Comparison of ENCODE assay signal across 21 cellular contexts in genomic region chrX:70481871-70482270, GRCh38. TPM values are rescaled to one million over a fixed set of nuclear protein-coding genes. Genes with fewer than 3 reads are reported as not detected.
DNase-seq lines count a peak whose midpoint lies in the region; ATAC-seq and TF ChIP-seq lines count a peak whose summit lies in the region.
"Had no signal": no experiment of that assay in that cellular context is flagged by ENCODE, and none has a peak within 500 bp of the region (broad histone marks: within the 10 kb centered on the region; RNA-seq: fewer than 3 reads in every experiment).

No MANE protein-coding gene starts in this region.

- H3K9me3 ChIP-seq in mesenchymal stem cell (ENCODE audit: control insufficient read depth, low read length), result no peaks in the 10 kb centered on the region
- H3K9me3 ChIP-seq: BE2C, spleen had no signal

- H2BK15ac ChIP-seq in mesenchymal stem cell (ENCODE audit: low read depth, poor library complexity, severe bottlenecking), result no peak overlapping the region

- H2BK5ac ChIP-seq in mesenchymal stem cell (ENCODE audit: low read depth, low read length, poor library complexity, severe bottlenecking), result no peak overlapping the region

- H3K4me1 Mint-ChIP-seq in endothelial cell (ENCODE audit: unreplicated experiment), result peaks cover 46% of the 10 kb centered on the region
- H3K4me1 Mint-ChIP-seq in stimulated activated naive CD8-positive, alpha-beta T cell treated with anti-CD3 and anti-CD28 coated beads, Interleukin-15, amount 100 ng/mL, for 72 hours, result no peaks in the 10 kb centered on the region
- H3K4me1 Mint-ChIP-seq: activated naive CD4-positive, alpha-beta T cell treated with anti-CD3 and anti-CD28 coated beads, Interleukin-2, amount 50 U/mL, for 24 hours had no signal

- TF ChIP-seq CTCF in endothelial cell (IDR thresholded peaks at IDR 0.05; ENCODE audit: unreplicated experiment), result no peak

- no peak overlapping the region for H2AK5ac ChIP-seq in mesenchymal stem cell (ENCODE audit: low read length, severe bottlenecking)

- ATAC-seq in stimulated activated naive CD8-positive, alpha-beta T cell treated with anti-CD3 and anti-CD28 coated beads, Interleukin-15, amount 100 ng/mL, for 72 hours, result no peak

- H3K27ac ChIP-seq in mesenchymal stem cell (ENCODE audit: low read length, poor library complexity, severe bottlenecking) (no peak overlapping the region), temporal lobe (ENCODE audit: low read depth, low read length) (peak overlapping the region; percentile 45), caudate nucleus (ENCODE audit: low read depth, low read length) (no peak overlapping the region)
- H3K27ac ChIP-seq: KMS-11, RWPE1 had no signal

- no peak overlapping the region for H3K14ac ChIP-seq in mesenchymal stem cell (ENCODE audit: low read length in 2 of 2)

- no peak overlapping the region for H3K4ac ChIP-seq in mesenchymal stem cell (ENCODE audit: low read depth in 1 of 2, low read length in 2 of 2)

- no peak overlapping the region for H3K9ac ChIP-seq in mesenchymal stem cell (ENCODE audit: low read length)
- H3K9ac ChIP-seq: KMS-11 had no signal

- no peak overlapping the region for H4K8ac ChIP-seq in mesenchymal stem cell (ENCODE audit: low read length)

- H3K23ac ChIP-seq in mesenchymal stem cell (ENCODE audit: low read length in 2 of 2), result no peak overlapping the region

- no peak overlapping the region for H3K18ac ChIP-seq in mesenchymal stem cell (ENCODE audit: low read depth in 1 of 2, low read length in 2 of 2)

- 58% methylated on average over 3 of the region's 5 CpGs for WGBS in mesenchymal stem cell

- H4K91ac ChIP-seq in mesenchymal stem cell (ENCODE audit: low read length), result no peak overlapping the region

- H3K4me3 Mint-ChIP-seq in endothelial cell (ENCODE audit: unreplicated experiment), result peak overlapping the region; percentile 53
- H3K4me3 Mint-ChIP-seq in stimulated activated naive CD8-positive, alpha-beta T cell treated with anti-CD3 and anti-CD28 coated beads, Interleukin-15, amount 100 ng/mL, for 72 hours, result no peak overlapping the region
- H3K4me3 Mint-ChIP-seq: activated naive CD4-positive, alpha-beta T cell treated with anti-CD3 and anti-CD28 coated beads, Interleukin-2, amount 50 U/mL, for 24 hours had no signal

- H3K27me3 ChIP-seq in mesenchymal stem cell (ENCODE audit: control insufficient read depth in 1 of 2, insufficient read depth in 1 of 2, low read length in 2 of 2), result peaks cover 0 to 57% of the 10 kb centered on the region in 2 experiments
- H3K27me3 ChIP-seq: BE2C, spleen had no signal

- H2BK12ac ChIP-seq in mesenchymal stem cell (ENCODE audit: low read length in 2 of 2), result no peak overlapping the region

- no peaks in the 10 kb centered on the region for H3K9me3 Mint-ChIP-seq in endothelial cell (ENCODE audit: unreplicated experiment)
- no peaks in the 10 kb centered on the region for H3K9me3 Mint-ChIP-seq in stimulated activated naive CD8-positive, alpha-beta T cell treated with anti-CD3 and anti-CD28 coated beads, Interleukin-15, amount 100 ng/mL, for 72 hours
- H3K9me3 Mint-ChIP-seq: activated naive CD4-positive, alpha-beta T cell treated with anti-CD3 and anti-CD28 coated beads, Interleukin-2, amount 50 U/mL, for 24 hours had no signal

- H2BK120ac ChIP-seq in mesenchymal stem cell (ENCODE audit: low read depth, low read length), result no peak overlapping the region

- DNase-seq in NCI-H82 (lab: John Stamatoyannopoulos, UW) (peak; percentile 70), endothelial cell (ENCODE audit: low spot score) (no peak), mesenchymal stem cell (peak; percentile 17), caudate nucleus (lab: John Stamatoyannopoulos, UW) (no peak), middle frontal gyrus (ENCODE audit: extremely low spot score, low spot score) (no peak)
- no peak for DNase-seq in stimulated activated naive CD8-positive, alpha-beta T cell treated with anti-CD3 and anti-CD28 coated beads, Interleukin-15, amount 100 ng/mL, for 72 hours
- DNase-seq: activated CD4-positive, alpha-beta T cell treated with anti-CD3 and anti-CD28 coated beads for 48 hours; BE2C; central memory CD4-positive, alpha-beta T cell; DMS79; effector memory CD4-positive, alpha-beta T cell; NCI-H1092 treated with DMSO at 0.1 percent for 48 hours; spleen; stimulated activated naive CD4-positive, alpha-beta T cell treated with Interleukin-2 at 50 U/mL for 16 hours; T-helper 1 cell had no signal

- H3K36me3 ChIP-seq in mesenchymal stem cell (ENCODE audit: control insufficient read depth in 1 of 2, insufficient read depth in 2 of 2, low read depth in 1 of 2, low read length in 2 of 2), result peaks cover 0 to 2% of the 10 kb centered on the region in 2 experiments
- H3K36me3 ChIP-seq: BE2C had no signal

- H3K79me1 ChIP-seq in mesenchymal stem cell (replicated peaks; ENCODE audit: low read length, poor library complexity, severe bottlenecking), result peaks cover 4% of the 10 kb centered on the region

- H3K27ac Mint-ChIP-seq in endothelial cell (ENCODE audit: unreplicated experiment), result peak overlapping the region; percentile 86
- H3K27ac Mint-ChIP-seq in stimulated activated naive CD8-positive, alpha-beta T cell treated with anti-CD3 and anti-CD28 coated beads, Interleukin-15, amount 100 ng/mL, for 72 hours, result peak overlapping the region in 1 of 2 donors; percentile 35
- H3K27ac Mint-ChIP-seq: activated naive CD4-positive, alpha-beta T cell treated with anti-CD3 and anti-CD28 coated beads, Interleukin-2, amount 50 U/mL, for 24 hours had no signal

- H2AFZ ChIP-seq in mesenchymal stem cell (ENCODE audit: low read depth, low read length), result no peak overlapping the region

- peaks cover 2% of the 10 kb centered on the region for H3K27me3 Mint-ChIP-seq in endothelial cell (ENCODE audit: unreplicated experiment)
- H3K27me3 Mint-ChIP-seq in stimulated activated naive CD8-positive, alpha-beta T cell treated with anti-CD3 and anti-CD28 coated beads, Interleukin-15, amount 100 ng/mL, for 72 hours, result no peaks in the 10 kb centered on the region
- H3K27me3 Mint-ChIP-seq: activated naive CD4-positive, alpha-beta T cell treated with anti-CD3 and anti-CD28 coated beads, Interleukin-2, amount 50 U/mL, for 24 hours had no signal

- H3K36me3 Mint-ChIP-seq in endothelial cell (ENCODE audit: low read depth, unreplicated experiment), result no peaks in the 10 kb centered on the region

- no peak overlapping the region for H3K4me3 ChIP-seq in mesenchymal stem cell (ENCODE audit: insufficient read depth in 1 of 2, low read depth in 1 of 2, low read length in 2 of 2)
- H3K4me3 ChIP-seq: spleen had no signal

- peaks cover 12% of the 10 kb centered on the region for H3K4me1 ChIP-seq in mesenchymal stem cell (ENCODE audit: control insufficient read depth, insufficient read depth, low read depth, low read length)
- H3K4me1 ChIP-seq: BE2C had no signal

- no peak overlapping the region for H3K4me2 ChIP-seq in mesenchymal stem cell (ENCODE audit: low read length, poor library complexity, severe bottlenecking)
- H3K4me2 ChIP-seq: KMS-11 had no signal

RNA-seq across cellular contexts. Expression of gene DLG3, which starts 37.2 kb away (rescaled TPM):
- total RNA-seq in endothelial cell (ENCODE audit: unreplicated experiment) (10.3 TPM), temporal lobe (84.8 TPM)
- 18.9 TPM for polyA plus RNA-seq in mesenchymal stem cell (2013, experiment 1 of 2)
- polyA plus RNA-seq in mesenchymal stem cell (2013, experiment 2 of 2), result 18.3 TPM

RNA-seq across cellular contexts. Expression of gene GDPD2, which starts 58.8 kb away (rescaled TPM):
- total RNA-seq in endothelial cell (ENCODE audit: unreplicated experiment) (0.13 TPM), temporal lobe (3.9 TPM)
- polyA plus RNA-seq in mesenchymal stem cell (2013, experiment 1 of 2), result not detected
- polyA plus RNA-seq in mesenchymal stem cell (2013, experiment 2 of 2), result not detected
- total RNA-seq: lung microvascular endothelial cell, osteoblast had no signal

Comparison
In these comparisons a context has a peak if more than half of its experiments do, and no peak if none do; other contexts are left out.
1. DNase-seq: peak in NCI-H82 (single experiment) and mesenchymal stem cell (single experiment); none in endothelial cell (single experiment), caudate nucleus (0 of 61), stimulated activated naive CD8-positive, alpha-beta T cell treated with anti-CD3 and anti-CD28 coated beads, Interleukin-15, amount 100 ng/mL, for 72 hours (0 of 2) and middle frontal gyrus (single experiment).